Comparison of ENCODE assay signal across 10 cellular contexts in the genomic region with DNA sequence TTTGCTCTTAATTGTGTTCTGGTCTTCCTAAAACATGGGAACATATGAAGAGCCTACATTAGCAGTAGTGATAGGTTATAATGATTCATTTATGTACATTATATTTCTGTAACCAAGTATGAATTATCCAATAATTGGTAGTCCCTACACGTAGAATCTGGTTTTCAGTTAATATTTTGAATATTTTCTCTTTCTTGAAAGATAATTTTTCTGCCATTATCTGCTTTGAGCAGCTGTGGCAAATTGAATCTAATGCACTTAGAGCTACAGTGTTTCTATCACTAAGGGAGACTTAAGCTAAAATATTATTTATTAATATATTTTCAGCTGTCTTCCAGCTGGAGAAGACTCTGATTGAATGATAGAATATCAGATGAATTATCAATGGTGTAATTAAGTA.
"Had no signal": no experiment of that assay in that cellular context is flagged by ENCODE, and none has a peak within 500 bp of the region (broad histone marks: within the 10 kb centered on the region; RNA-seq: fewer than 3 reads in every experiment).

No MANE protein-coding gene starts in this region.

- H3K4me3 ChIP-seq: GM23248, GM23338, HAP-1 had no signal

- H3K9ac ChIP-seq: GM23248 had no signal

- H3K9me3 ChIP-seq: HAP-1 had no signal

- H3K4me1 ChIP-seq: HAP-1 had no signal

- H3K4me2 ChIP-seq: GM23338 had no signal

- ATAC-seq: GM23338, HCT116 had no signal

- H2AFZ ChIP-seq: GM23248, GM23338 had no signal

- DNase-seq: GM23248, GOT3, H7, H9, HCEC 1CT, HFFc6 had no signal

- FAIRE-seq: H1 had no signal

- H3K27ac ChIP-seq: GM23248 had no signal
